Comparison of ENCODE assay signal across 30 cellular contexts in the genomic region with DNA sequence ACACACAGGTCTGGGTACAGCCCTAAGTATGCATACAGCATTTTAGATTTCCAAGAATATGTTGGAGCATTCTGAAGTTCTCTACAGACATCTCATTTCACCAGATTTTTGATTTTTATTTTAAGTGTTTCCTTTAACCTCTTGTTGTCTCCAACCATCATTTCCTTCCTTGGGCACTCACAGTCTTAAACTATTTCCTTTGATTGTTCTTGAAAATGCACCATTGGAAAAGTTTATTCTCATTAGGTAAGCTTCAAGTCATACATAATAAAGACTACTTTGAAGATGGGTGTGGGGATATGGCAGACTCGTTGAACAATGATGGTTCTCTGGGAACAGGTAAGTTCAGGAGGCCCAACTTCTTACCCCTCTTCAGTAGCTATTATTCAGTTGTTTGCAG.
"Had no signal": no experiment of that assay in that cellular context is flagged by ENCODE, and none has a peak within 500 bp of the region (broad histone marks: within the 10 kb centered on the region; RNA-seq: fewer than 3 reads in every experiment).

No MANE protein-coding gene starts in this region.

- ATAC-seq: activated CD4-positive, CD25-positive, alpha-beta regulatory T cell treated with anti-CD3 and anti-CD28 coated beads, Interleukin-2, amount 50 U/mL, for 24 hours; activated CD8-positive, alpha-beta T cell treated with anti-CD3 and anti-CD28 coated beads for 36 hours; activated naive CD8-positive, alpha-beta T cell treated with anti-CD3 and anti-CD28 coated beads, Interleukin-2, amount 50 U/mL, for 24 hours; activated T-cell treated with anti-CD3 and anti-CD28 coated beads, Interleukin-2, amount 50 U/mL, for 4 hours; activated T-helper 17 cell treated with anti-CD3 and anti-CD28 coated beads, Interleukin-2, amount 50 U/mL, for 72 hours; body of pancreas; effector memory CD8-positive, alpha-beta T cell; esophagus mucosa; foreskin keratinocyte; gastrocnemius medialis; heart right ventricle; T-helper 17 cell had no signal

- H3K27ac ChIP-seq: adrenal gland, body of pancreas, foreskin keratinocyte, gastrocnemius medialis, heart right ventricle, WERI-Rb-1 had no signal

- H3K4me1 ChIP-seq: body of pancreas, gastrocnemius medialis, heart right ventricle had no signal

- H3K9me3 ChIP-seq: adrenal gland, body of pancreas, gastrocnemius medialis, heart right ventricle had no signal

- H3K4me3 ChIP-seq: adrenal gland, body of pancreas, gastrocnemius medialis, heart right ventricle had no signal

- H3K27me3 ChIP-seq: adrenal gland, body of pancreas, foreskin keratinocyte, gastrocnemius medialis, heart right ventricle had no signal

- H3K36me3 ChIP-seq: adrenal gland, gastrocnemius medialis, heart right ventricle, WERI-Rb-1 had no signal

- DNase-seq: activated B cell treated with CpG ODN at 0.5 μM for 24 hours; activated CD4-positive, alpha-beta T cell treated with anti-CD3 and anti-CD28 coated beads for 48 hours; activated CD4-positive, alpha-beta T cell treated with anti-CD3 and anti-CD28 coated beads, Interleukin-2, amount 50 U/mL, for 1 hour; activated CD4-positive, alpha-beta T cell treated with anti-CD3 and anti-CD28 coated beads, Interleukin-2, amount 50 U/mL, for 48 hours; activated CD8-positive, alpha-beta memory T cell treated with anti-CD3 and anti-CD28 coated beads for 24 hours; activated CD8-positive, alpha-beta T cell treated with anti-CD3 and anti-CD28 coated beads for 36 hours; activated effector memory CD4-positive, alpha-beta T cell treated with Interleukin-2 at 50 U/mL for 16 hours; activated naive CD4-positive, alpha-beta T cell treated with anti-CD3 and anti-CD28 coated beads for 36 hours; activated naive CD8-positive, alpha-beta T cell treated with anti-CD3 and anti-CD28 coated beads for 36 hours; activated naive CD8-positive, alpha-beta T cell treated with anti-CD3 and anti-CD28 coated beads, Interleukin-2, amount 50 U/mL, for 24 hours; activated T-cell treated with anti-CD3 and anti-CD28 coated beads, Interleukin-2, amount 50 U/mL, for 4 hours; adrenal gland; amygdala; aorta; body of pancreas; caudate nucleus; cortex of kidney; dermis blood vessel endothelial cell; effector CD4-positive, alpha-beta T cell; effector memory CD8-positive, alpha-beta T cell; foreskin keratinocyte; gastrocnemius medialis; heart right ventricle; T-helper 1 cell; T-helper 17 cell; T1000; WERI-Rb-1 had no signal
